Comparison of ENCODE assay signal across 17 cellular contexts in genomic region chr2:208783184-208783583, GRCh38.
DNase-seq lines count a peak whose midpoint lies in the region; ATAC-seq and TF ChIP-seq lines count a peak whose summit lies in the region.
"Had no signal": no experiment of that assay in that cellular context is flagged by ENCODE, and none has a peak within 500 bp of the region (broad histone marks: within the 10 kb centered on the region; RNA-seq: fewer than 3 reads in every experiment).

No MANE protein-coding gene starts in this region.

- no peak for ATAC-seq in GM18867 (IDR thresholded peaks at IDR 0.05; ENCODE audit: unreplicated experiment)
- ATAC-seq: activated CD8-positive, alpha-beta T cell treated with anti-CD3 and anti-CD28 coated beads, Interleukin-2, amount 10 ng/mL, durations not matched to agents 7 days and 5 days had no signal

- DNase-seq in DMS 273 (lab: John Stamatoyannopoulos, UW; ENCODE audit: unreplicated experiment) (peak; percentile 7), DMS 273 treated with DMSO at 0.1 percent for 48 hours (lab: John Stamatoyannopoulos, UW) (no peak), LNCaP clone FGC (ENCODE audit: low read depth) (no peak), renal cortical epithelial cell (ENCODE audit: low read depth) (peak; percentile 48), HCEC 1CT (no peak)
- no peak for DNase-seq in activated CD8-positive, alpha-beta memory T cell treated with anti-CD3 and anti-CD28 coated beads, Interleukin-2, amount 50 U/mL, for 48 hours
- DNase-seq: 8988T; activated CD8-positive, alpha-beta T cell treated with anti-CD3 and anti-CD28 coated beads, Interleukin-2, amount 10 ng/mL, durations not matched to agents 7 days and 5 days; effector CD4-positive, alpha-beta T cell; NCI-H2171; retina; stimulated activated CD4-positive, alpha-beta T cell treated with anti-CD3 and anti-CD28 coated beads, Interleukin-2, amount 100 ng/mL, for 24 hours; stimulated activated CD8-positive, alpha-beta memory T cell treated with anti-CD3 and anti-CD28 coated beads, Interleukin-4, amount 100 ng/mL, for 48 hours; tibial artery had no signal

- peak; percentile 55 for TF ChIP-seq CTCF in LNCaP clone FGC (IDR thresholded peaks at IDR 0.05; ENCODE audit: control insufficient read depth, extremely low read depth, insufficient read depth)
- TF ChIP-seq CTCF in VCaP (conservative IDR thresholded peaks at IDR 0.05), result 0 out of 2 replicates have a peak, but pooled peaks have one; percentile 9

- H3K4me3 ChIP-seq in LNCaP clone FGC (ENCODE audit: low read depth, low read length), result no peak overlapping the region
- H3K4me3 ChIP-seq: tibial artery had no signal

- no peak overlapping the region for H3K27ac ChIP-seq in VCaP
- H3K27ac ChIP-seq: KMS-11, tibial artery had no signal

Comparison
In these comparisons a context has a peak if more than half of its experiments do, and no peak if none do; other contexts are left out.
1. DNase-seq: peak in DMS 273 (single experiment) and renal cortical epithelial cell (single experiment); none in DMS 273 treated with DMSO at 0.1 percent for 48 hours (single experiment), LNCaP clone FGC (single experiment), activated CD8-positive, alpha-beta memory T cell treated with anti-CD3 and anti-CD28 coated beads, Interleukin-2, amount 50 U/mL, for 48 hours (single experiment) and HCEC 1CT (single experiment).